Comparison of ENCODE assay signal across 10 cellular contexts in the genomic region with DNA sequence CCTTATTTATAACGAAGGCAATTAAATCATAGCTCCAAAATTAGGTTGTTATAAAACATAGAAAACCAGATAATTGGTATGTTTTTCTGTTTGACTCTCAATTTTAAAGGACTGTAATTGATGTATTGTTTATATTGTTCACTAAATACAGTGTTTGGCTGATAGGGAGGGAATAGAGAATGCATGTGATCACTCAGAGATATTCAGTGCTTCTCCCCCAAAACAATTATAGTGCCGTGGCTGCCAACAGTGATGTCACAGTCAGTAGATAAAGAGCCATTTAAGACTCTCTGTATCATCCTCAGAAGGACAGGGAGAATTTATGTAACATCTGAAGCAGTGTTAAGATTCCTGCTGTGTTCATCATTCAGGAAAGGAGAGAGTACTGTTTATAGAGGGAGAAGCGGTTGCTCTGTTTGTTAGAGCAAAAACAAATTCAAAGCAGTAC.
A peak's percentile ranks its signal among the peaks of the same experiment; 100 is the strongest.
DNase-seq lines count a peak whose midpoint lies in the region; ATAC-seq, FAIRE-seq and TF ChIP-seq lines count a peak whose summit lies in the region.
"Had no signal": no experiment of that assay in that cellular context is flagged by ENCODE, and none has a peak within 500 bp of the region (broad histone marks: within the 10 kb centered on the region; RNA-seq: fewer than 3 reads in every experiment).

No MANE protein-coding gene starts in this region.

- H3K4me1 ChIP-seq in GM23248 (ENCODE audit: insufficient read depth): peaks cover 44% of the 10 kb centered on the region
- peaks cover 10 to 38% of the 10 kb centered on the region in 2 experiments for H3K4me1 ChIP-seq in SK-N-SH (ENCODE audit: control insufficient read depth in 1 of 2, insufficient read depth in 2 of 2, low read depth in 1 of 2, low read length in 1 of 2)

- H3F3A ChIP-seq in GM23248 (ENCODE audit: insufficient read depth): peaks cover 36% of the 10 kb centered on the region
- peaks cover 22% of the 10 kb centered on the region for H3F3A ChIP-seq in SK-N-SH (replicated peaks; ENCODE audit: insufficient read depth)

- H3K9me3 ChIP-seq in GM23248 (ENCODE audit: low read depth) (no peaks in the 10 kb centered on the region), SK-N-SH (no peaks in the 10 kb centered on the region)
- H3K9me3 ChIP-seq: HAP-1 had no signal

- CTCF ChIA-PET in SK-N-SH (lab: Yijun Ruan, JAX): interaction anchor here (1.0 kb wide), 1 partner anchor 26 kb away, joined by 4 read pairs; no protein-coding TSS in a partner anchor

- ATAC-seq in stimulated activated effector memory CD8-positive, alpha-beta T cell treated with anti-CD3 and anti-CD28 coated beads, Interleukin-12 subunit alpha, Interleukin-12 subunit beta, amount 100 ng/mL, for 72 hours: peak; percentile 47
- ATAC-seq in HG03442 (IDR thresholded peaks at IDR 0.05; ENCODE audit: unreplicated experiment): no peak
- ATAC-seq: Panc1 had no signal

- H3K36me3 Mint-ChIP-seq in stimulated activated effector memory CD8-positive, alpha-beta T cell treated with anti-CD3 and anti-CD28 coated beads, Interleukin-12 subunit alpha, Interleukin-12 subunit beta, amount 100 ng/mL, for 72 hours: no peaks in the 10 kb centered on the region

- H3K9me3 Mint-ChIP-seq in stimulated activated effector memory CD8-positive, alpha-beta T cell treated with anti-CD3 and anti-CD28 coated beads, Interleukin-12 subunit alpha, Interleukin-12 subunit beta, amount 100 ng/mL, for 72 hours: no peaks in the 10 kb centered on the region
- H3K9me3 Mint-ChIP-seq: dendritic cell treated with granulocyte-macrophage colony-stimulating factor and Interleukin-4, amounts not matched to agents 40 ng/mL and 50 ng/mL, for 4 days had no signal

- 49 to 58% methylated on average over 3 of the region's 3 CpGs for WGBS in GM23248 (ENCODE audit: low coverage in 1 of 2, low lambda C conversion rate in 2 of 2, missing lambda C conversion rate in 2 of 2), 2 experiments
- 39% methylated on average over 3 of the region's 3 CpGs for WGBS in SK-N-SH (ENCODE audit: low lambda C conversion rate)

- H3K9ac ChIP-seq in GM23248 (0 out of 2 replicates have a peak overlapping the region, but pooled peaks have one; percentile 6), SK-N-SH (peak overlapping the region; percentile 17; the same call in 1 of the 2 replicates)

- peak overlapping the region; percentile 31 for H3K27ac ChIP-seq in GM23248
- peak overlapping the region in 1 of 2 experiments; percentile 79; a peak in 2 of 4 replicates for H3K27ac ChIP-seq in SK-N-SH (ENCODE audit: low read depth in 2 of 2, low read length in 1 of 2)

- no peak for TF ChIP-seq EP300 in SK-N-SH (IDR thresholded peaks at IDR 0.05; ENCODE audit: borderline replicate concordance in 1 of 2, low read depth in 1 of 2, low read length in 1 of 2)

- TF ChIP-seq CTCF in SK-N-SH (IDR thresholded peaks at IDR 0.05): no peak

- peak overlapping the region; percentile 16 for H3K4me3 Mint-ChIP-seq in stimulated activated effector memory CD8-positive, alpha-beta T cell treated with anti-CD3 and anti-CD28 coated beads, Interleukin-12 subunit alpha, Interleukin-12 subunit beta, amount 100 ng/mL, for 72 hours
- H3K4me3 Mint-ChIP-seq: dendritic cell treated with granulocyte-macrophage colony-stimulating factor and Interleukin-4, amounts not matched to agents 40 ng/mL and 50 ng/mL, for 4 days had no signal

- H2AFZ ChIP-seq in GM23248 (no peak overlapping the region), SK-N-SH (ENCODE audit: low read depth) (no peak overlapping the region)

- H3K27me3 ChIP-seq in GM23248 (replicated peaks; ENCODE audit: insufficient read depth) (no peaks in the 10 kb centered on the region), SK-N-SH (ENCODE audit: insufficient read depth) (no peaks in the 10 kb centered on the region)

- H3K36me3 ChIP-seq in GM23248 (ENCODE audit: low read depth) (no peaks in the 10 kb centered on the region), SK-N-SH (replicated peaks in 1 of 2; ENCODE audit: control insufficient read depth in 1 of 2, insufficient read depth in 2 of 2, low read length in 1 of 2) (no peaks in the 10 kb centered on the region)
- H3K36me3 ChIP-seq: HAP-1 had no signal

- H3K79me2 ChIP-seq in GM23248 (ENCODE audit: insufficient read depth) (peaks cover 74% of the 10 kb centered on the region), SK-N-SH (ENCODE audit: insufficient read depth) (peaks cover 51% of the 10 kb centered on the region)

- no peak for TF ChIP-seq RAD21 in SK-N-SH (IDR thresholded peaks at IDR 0.05; ENCODE audit: low read length)

- H4K20me1 ChIP-seq in GM23248 (ENCODE audit: insufficient read depth) (no peaks in the 10 kb centered on the region), SK-N-SH (ENCODE audit: insufficient read depth) (no peaks in the 10 kb centered on the region)

- H3K27ac Mint-ChIP-seq in stimulated activated effector memory CD8-positive, alpha-beta T cell treated with anti-CD3 and anti-CD28 coated beads, Interleukin-12 subunit alpha, Interleukin-12 subunit beta, amount 100 ng/mL, for 72 hours: peak overlapping the region; percentile 61

- H3K4me2 ChIP-seq in GM23248 (ENCODE audit: unreplicated experiment) (peak overlapping the region; percentile 18), SK-N-SH (peak overlapping the region; percentile 5; the same call in 1 of the 2 replicates)

- peak; percentile 67 for DNase-seq in GM23248
- DNase-seq in SK-N-SH: no peak
- peak in 1 of 2 donors; percentile 32 for DNase-seq in frontal cortex (ENCODE audit: low spot score in 2 of 2)
- DNase-seq in stimulated activated effector memory CD8-positive, alpha-beta T cell treated with anti-CD3 and anti-CD28 coated beads, Interleukin-12 subunit alpha, Interleukin-12 subunit beta, amount 100 ng/mL, for 72 hours (ENCODE audit: low spot score in 2 of 2): no peak
- DNase-seq in NCI-H446 treated with DMSO at 0.1 percent for 48 hours (lab: John Stamatoyannopoulos, UW): no peak
- no peak for DNase-seq in activated CD4-positive, alpha-beta T cell treated with anti-CD3 and anti-CD28 coated beads for 1 hour

- peaks cover 33% of the 10 kb centered on the region for H3K4me1 Mint-ChIP-seq in stimulated activated effector memory CD8-positive, alpha-beta T cell treated with anti-CD3 and anti-CD28 coated beads, Interleukin-12 subunit alpha, Interleukin-12 subunit beta, amount 100 ng/mL, for 72 hours

- H3K9me2 ChIP-seq in GM23248 (ENCODE audit: insufficient read depth) (no peaks in the 10 kb centered on the region), SK-N-SH (no peaks in the 10 kb centered on the region)

- peak; percentile 48 for FAIRE-seq in frontal cortex (lab: Jason Lieb, UNC)

- H3K4me3 ChIP-seq in GM23248 (no peak overlapping the region), SK-N-SH (ENCODE audit: low read depth in 2 of 2, low read length in 1 of 2) (no peak overlapping the region)
- H3K4me3 ChIP-seq: HAP-1 had no signal

- POLR2A ChIA-PET in SK-N-SH (lab: Yijun Ruan, JAX): no interaction called here

- in situ Hi-C loops in GM23248 (cut with MboI): no loop called here

TF ChIP-seq in SK-N-SH, 30 proteins besides CTCF, POLR2A, EP300 and RAD21 (continues in another document):
- TF ChIP-seq ELF1 (IDR thresholded peaks at IDR 0.05): no peak
- TF ChIP-seq ZBTB33 (IDR thresholded peaks at IDR 0.05; ENCODE audit: borderline replicate concordance, low read depth): no peak
- no peak for TF ChIP-seq IRF3 (IDR thresholded peaks at IDR 0.05; ENCODE audit: low read depth, low read length)
- peak; percentile 35; the same call in 1 of the 2 replicates for TF ChIP-seq JUND (IDR thresholded peaks at IDR 0.05)
- no peak for TF ChIP-seq FOSL2 (IDR thresholded peaks at IDR 0.05; ENCODE audit: borderline replicate concordance, low read depth)
- TF ChIP-seq TCF12 (IDR thresholded peaks at IDR 0.05): peak; percentile 29
- TF ChIP-seq FOXM1 (IDR thresholded peaks at IDR 0.05; ENCODE audit: low read depth): no peak
- TF ChIP-seq MXI1 (IDR thresholded peaks at IDR 0.05; ENCODE audit: low read depth, low read length): no peak
- TF ChIP-seq PBX3 (IDR thresholded peaks at IDR 0.05): peak; percentile 72
- TF ChIP-seq NRF1 (IDR thresholded peaks at IDR 0.05; ENCODE audit: low read depth, low read length): no peak
- TF ChIP-seq, protein P1, sequence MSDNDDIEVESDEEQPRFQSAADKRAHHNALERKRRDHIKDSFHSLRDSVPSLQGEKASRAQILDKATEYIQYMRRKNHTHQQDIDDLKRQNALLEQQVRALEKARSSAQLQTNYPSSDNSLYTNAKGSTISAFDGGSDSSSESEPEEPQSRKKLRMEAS (IDR thresholded peaks at IDR 0.05; ENCODE audit: low read depth): 0 out of 2 replicates have a peak, but pooled peaks have one; percentile 16
